In genomic region chr16:46747777-46748651, GRCh38 we compare ENCODE assay signal across 14 cellular contexts. TPM values are rescaled to one million over a fixed set of nuclear protein-coding genes. Genes with fewer than 3 reads are reported as not detected.
DNase-seq lines count a peak whose midpoint lies in the region; ATAC-seq and TF ChIP-seq lines count a peak whose summit lies in the region.
"Had no signal": no experiment of that assay in that cellular context is flagged by ENCODE, and none has a peak within 500 bp of the region (broad histone marks: within the 10 kb centered on the region; RNA-seq: fewer than 3 reads in every experiment).

MYLK3 (minus strand) TSS chr16:46748344; CDS start chr16:46748193, 151 bp downstream.

- H3F3A ChIP-seq in neural progenitor cell (ENCODE audit: low read depth): no peaks in the 10 kb centered on the region

- intact Hi-C loops in heart left ventricle (cut with DNase I): loop anchor here in 5 of 10 donors (1.0 to 10.0 kb wide), 4 partner anchors 9 to 53 kb away; no protein-coding TSS in a partner anchor

- H3K9me3 ChIP-seq in BLaER1: no peaks in the 10 kb centered on the region
- H3K9me3 ChIP-seq in NT2/D1 (ENCODE audit: insufficient read depth, low read length): peaks cover 6% of the 10 kb centered on the region; the same call in 1 of the 2 replicates
- H3K9me3 ChIP-seq in heart left ventricle: no peaks in the 10 kb centered on the region
- no peaks in the 10 kb centered on the region for H3K9me3 ChIP-seq in neural progenitor cell (ENCODE audit: low read depth)
- H3K9me3 ChIP-seq: breast epithelium, suprapubic skin had no signal

- peaks cover 20% of the 10 kb centered on the region for H3K4me1 Mint-ChIP-seq in neural progenitor cell

- H3K4me3 Mint-ChIP-seq in neural progenitor cell: no peak within 1 kb of the TSS

- peak within 1 kb of the TSS; percentile 63 for H3K27ac Mint-ChIP-seq in neural progenitor cell

- H3K4me3 ChIP-seq in BLaER1 (no peak within 1 kb of the TSS), NT2/D1 (ENCODE audit: insufficient read length, low read depth) (no peak within 1 kb of the TSS), heart left ventricle (peak within 1 kb of the TSS; percentile 37 to 77 (median 60)), neural progenitor cell (no peak within 1 kb of the TSS), foreskin fibroblast (ENCODE audit: low read depth in 1 of 2, low read length in 2 of 2) (no peak within 1 kb of the TSS)
- H3K4me3 ChIP-seq: breast epithelium, suprapubic skin had no signal

- H3K4me1 ChIP-seq in BLaER1 (peaks cover 62% of the 10 kb centered on the region), NT2/D1 (ENCODE audit: insufficient read depth, insufficient read length) (peaks cover 27% of the 10 kb centered on the region), heart left ventricle (peaks cover 0 to 52% (median 20%) of the 10 kb centered on the region in 12 donors), neural progenitor cell (peaks cover 6% of the 10 kb centered on the region)
- H3K4me1 ChIP-seq: breast epithelium had no signal

- no peaks in the 10 kb centered on the region for H3K36me3 Mint-ChIP-seq in neural progenitor cell

- H4K20me1 ChIP-seq in BLaER1 (no peaks in the 10 kb centered on the region), neural progenitor cell (ENCODE audit: low read depth) (no peaks in the 10 kb centered on the region)

- H3K27me3 ChIP-seq in BLaER1 (no peaks in the 10 kb centered on the region), NT2/D1 (ENCODE audit: insufficient read depth, insufficient read length) (no peaks in the 10 kb centered on the region), heart left ventricle (no peaks in the 10 kb centered on the region), neural progenitor cell (no peaks in the 10 kb centered on the region)
- H3K27me3 ChIP-seq: breast epithelium had no signal

- TF ChIP-seq CTCF in heart left ventricle (IDR thresholded peaks at IDR 0.05): no peak
- no peak for TF ChIP-seq CTCF in neural progenitor cell (IDR thresholded peaks at IDR 0.05)
- TF ChIP-seq CTCF in foreskin fibroblast (IDR thresholded peaks at IDR 0.05; ENCODE audit: low read depth, low read length): no peak

- H3K79me2 ChIP-seq in neural progenitor cell (ENCODE audit: low read depth): no peaks in the 10 kb centered on the region

- H2AFZ ChIP-seq in neural progenitor cell (replicated peaks): no peak within 1 kb of the TSS

- 48 to 58% (median 52%) methylated on average over 13 to 25 of the region's 25 CpGs for WGBS in heart left ventricle, 4 donors

- H3K9me3 Mint-ChIP-seq in neural progenitor cell: no peaks in the 10 kb centered on the region

- H3K4me2 ChIP-seq in BLaER1: peak within 1 kb of the TSS; percentile 68
- no peak within 1 kb of the TSS for H3K4me2 ChIP-seq in neural progenitor cell

- ATAC-seq in heart left ventricle: peak; percentile 82 to 89 (median 88)
- no peak for ATAC-seq in GM21423 (IDR thresholded peaks at IDR 0.05; ENCODE audit: unreplicated experiment)

- peaks cover 2% of the 10 kb centered on the region for H3K27me3 Mint-ChIP-seq in neural progenitor cell (ENCODE audit: insufficient read depth, low read depth)

- H3K9ac ChIP-seq in BLaER1: peak within 1 kb of the TSS; percentile 22; the same call in 1 of the 2 replicates
- H3K9ac ChIP-seq in NT2/D1 (ENCODE audit: insufficient read length, low read depth): peak within 1 kb of the TSS; percentile 80
- H3K9ac ChIP-seq in neural progenitor cell: no peak within 1 kb of the TSS

- H3K27ac ChIP-seq in BLaER1 (peak within 1 kb of the TSS; percentile 57), heart left ventricle (peak within 1 kb of the TSS; percentile 81 to 100 (median 96)), neural progenitor cell (no peak within 1 kb of the TSS)
- H3K27ac ChIP-seq: breast epithelium, RWPE1, suprapubic skin, VCaP had no signal

- H3K36me3 ChIP-seq in BLaER1: no peaks in the 10 kb centered on the region
- H3K36me3 ChIP-seq in NT2/D1 (ENCODE audit: insufficient read depth, insufficient read length, low read length): no peaks in the 10 kb centered on the region
- H3K36me3 ChIP-seq in heart left ventricle: no peaks in the 10 kb centered on the region
- H3K36me3 ChIP-seq in neural progenitor cell: no peaks in the 10 kb centered on the region
- H3K36me3 ChIP-seq: breast epithelium, suprapubic skin had no signal

- TF ChIP-seq POLR2A in heart left ventricle (IDR thresholded peaks at IDR 0.05): peak in 1 of 2 donors; percentile 55

- peak; percentile 71 for DNase-seq in NT2/D1 (ENCODE audit: low read depth, low spot score)
- DNase-seq in heart left ventricle: peak; percentile 76 to 91 (median 80)
- peak; percentile 30 for DNase-seq in neural progenitor cell (ENCODE audit: low spot score)
- DNase-seq in NCI-H1694 (lab: John Stamatoyannopoulos, UW): no peak
- no peak for DNase-seq in NK-92 treated with Interleukin-12 subunit alpha and Interleukin-12 subunit beta, amount 100 ng/mL, for 24 hours (lab: John Stamatoyannopoulos, UW)
- DNase-seq in foreskin fibroblast: no peak
- DNase-seq: activated T-cell treated with anti-CD3 and anti-CD28 coated beads, Interleukin-2, amount 50 U/mL, for 48 hours had no signal

RNA-seq across cellular contexts. Expression of gene MYLK3, which starts in this region (rescaled TPM):
- total RNA-seq in heart left ventricle: 100 to 1,000 TPM; 169 to 374 (median 257) TPM
- polyA plus RNA-seq in heart left ventricle: 100 to 1,000 TPM in 1 of 2 donors, 10 to 100 TPM in 1; 76.4 to 133 TPM
- 0.28 and 1.6 TPM in 2 replicates for total RNA-seq in neural progenitor cell (ENCODE audit: low replicate concordance)
- total RNA-seq: kidney epithelial cell had no signal

Comparison
In these comparisons a context has a peak if more than half of its experiments do, and no peak if none do; other contexts are left out.
1. RNA of gene MYLK3 (total RNA-seq): 169 to 374 TPM in heart left ventricle; 0.28 to 1.6 TPM in neural progenitor cell; every median in the first group is over 10 times any median in the second.
2. H3K4me3 ChIP-seq: peak in heart left ventricle (12 of 12); none in BLaER1 (single experiment), NT2/D1 (single experiment), neural progenitor cell (single experiment) and foreskin fibroblast (0 of 2).
3. DNase-seq: peak in NT2/D1 (single experiment), heart left ventricle (5 of 5) and neural progenitor cell (single experiment); none in NCI-H1694 (single experiment), NK-92 treated with Interleukin-12 subunit alpha and Interleukin-12 subunit beta, amount 100 ng/mL, for 24 hours (single experiment) and foreskin fibroblast (0 of 2).